Comparison of ENCODE assay signal across 1 cellular context in genomic region chr17:20210614-20211013, GRCh38.
TF ChIP-seq lines count a peak whose summit lies in the region.

No MANE protein-coding gene starts in this region.

TF ChIP-seq in H1, 55 proteins besides CTCF, POLR2A, EP300 and RAD21 (continued from another document):
- TF ChIP-seq MAFK (IDR thresholded peaks at IDR 0.05; ENCODE audit: low read depth, low read length) (no peak), SP2 (IDR thresholded peaks at IDR 0.05; ENCODE audit: low read length) (no peak), MAX (IDR thresholded peaks at IDR 0.05) (no peak), SAP30 (IDR thresholded peaks at IDR 0.05; ENCODE audit: insufficient read depth, insufficient replicate concordance, low read length) (no peak), JUND (IDR thresholded peaks at IDR 0.05; ENCODE audit: low read length) (no peak)
